ENCODE assay signal across 8 cellular contexts in the genomic region with DNA sequence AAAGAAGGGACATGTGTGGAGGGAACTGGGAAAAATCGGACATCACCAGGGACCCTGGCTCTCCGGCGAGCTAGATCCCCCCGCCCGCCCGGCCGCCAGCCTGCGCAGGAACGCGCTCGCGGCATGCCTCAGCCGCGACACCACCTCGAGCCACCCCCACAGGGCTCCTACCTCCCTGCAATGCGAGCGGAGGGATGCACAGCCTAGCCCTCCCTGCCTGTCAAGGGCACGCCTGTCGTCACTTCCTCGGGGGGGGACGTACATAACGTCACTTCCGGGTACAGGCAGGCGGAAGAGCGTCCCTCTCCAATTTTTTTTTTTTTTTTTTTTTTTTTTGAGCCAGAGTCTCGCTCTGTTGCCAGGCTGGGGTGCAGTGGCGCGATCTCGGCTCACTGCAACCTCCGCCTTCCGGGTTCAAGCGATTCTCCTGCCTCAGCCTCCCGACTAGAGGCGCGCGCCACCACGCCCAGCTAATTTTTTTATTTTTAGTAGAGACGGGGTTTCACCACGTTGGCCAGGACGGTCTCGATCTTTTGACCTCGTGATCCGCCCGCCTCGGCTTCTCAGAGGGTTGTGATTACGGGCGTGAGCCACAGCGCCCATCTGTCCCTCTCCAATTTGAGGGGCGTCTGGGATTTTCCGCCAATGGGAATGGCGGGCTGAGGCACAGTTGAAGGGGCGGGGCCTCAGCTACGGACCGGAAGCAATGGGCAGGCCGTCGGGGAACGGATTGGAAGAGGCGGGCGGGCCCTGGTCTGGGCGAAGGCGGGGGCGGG. TPM values are rescaled to one million over a fixed set of nuclear protein-coding genes. Genes with fewer than 3 reads are reported as not detected.
A peak's percentile ranks its signal among the peaks of the same experiment; 100 is the strongest.
DNase-seq lines count a peak whose midpoint lies in the region; ATAC-seq, FAIRE-seq and TF ChIP-seq lines count a peak whose summit lies in the region.

A gene with protein sequence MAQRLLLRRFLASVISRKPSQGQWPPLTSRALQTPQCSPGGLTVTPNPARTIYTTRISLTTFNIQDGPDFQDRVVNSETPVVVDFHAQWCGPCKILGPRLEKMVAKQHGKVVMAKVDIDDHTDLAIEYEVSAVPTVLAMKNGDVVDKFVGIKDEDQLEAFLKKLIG (minus strand): TSS at position 248 of the 776 bp plus-strand sequence. CDS start 803 bp downstream, outside the sequence.

- H3K4me1 Mint-ChIP-seq in T-helper 1 cell treated with Interleukin-12 subunit alpha and Interleukin-12 subunit beta and Interleukin-4 antibody, amounts not matched to agents 30 μg/mL and 1 μg/mL, for 36 hours (ENCODE audit: low read depth), result peaks cover 12% of the 10 kb centered on the region
- peaks cover 16% of the 10 kb centered on the region for H3K4me1 Mint-ChIP-seq in progenitor cell of endocrine pancreas (ENCODE audit: low read depth)

- peak; percentile 100 for FAIRE-seq in GM12892 (lab: Jason Lieb, UNC)

- H3K36me3 Mint-ChIP-seq in T-helper 1 cell treated with Interleukin-12 subunit alpha and Interleukin-12 subunit beta and Interleukin-4 antibody, amounts not matched to agents 30 μg/mL and 1 μg/mL, for 36 hours (ENCODE audit: low read depth), result peaks cover 8% of the 10 kb centered on the region
- peaks cover 14% of the 10 kb centered on the region for H3K36me3 Mint-ChIP-seq in progenitor cell of endocrine pancreas (ENCODE audit: insufficient read depth)

- TF ChIP-seq CTCF in heart right ventricle (IDR thresholded peaks at IDR 0.05), result no peak
- no peak for TF ChIP-seq CTCF in progenitor cell of endocrine pancreas (IDR thresholded peaks at IDR 0.05; ENCODE audit: unreplicated experiment)

- H3K36me3 ChIP-seq in heart right ventricle, result peaks cover 0 to 39% (median 27%) of the 10 kb centered on the region in 9 donors

- no peaks in the 10 kb centered on the region for H3K9me3 Mint-ChIP-seq in T-helper 1 cell treated with Interleukin-12 subunit alpha and Interleukin-12 subunit beta and Interleukin-4 antibody, amounts not matched to agents 30 μg/mL and 1 μg/mL, for 36 hours
- no peaks in the 10 kb centered on the region for H3K9me3 Mint-ChIP-seq in progenitor cell of endocrine pancreas (ENCODE audit: low read depth)

- peak within 1 kb of the TSS; percentile 99 for H3K4me3 Mint-ChIP-seq in T-helper 1 cell treated with Interleukin-12 subunit alpha and Interleukin-12 subunit beta and Interleukin-4 antibody, amounts not matched to agents 30 μg/mL and 1 μg/mL, for 36 hours
- peak within 1 kb of the TSS; percentile 92 for H3K4me3 Mint-ChIP-seq in progenitor cell of endocrine pancreas (ENCODE audit: low read depth)

- intact Hi-C loops in heart right ventricle (cut with DNase I), result loop anchor here in 5 of 10 donors (10.0 kb wide), 3 partner anchors 287 to 327 kb away; partner anchors contain the start of gene APOL3 (in 1 of the 5)

- H3K27ac ChIP-seq in heart right ventricle, result peak within 1 kb of the TSS; percentile 96 to 100 (median 99)

- H3K27me3 ChIP-seq in heart right ventricle, result no peaks in the 10 kb centered on the region

- peak; percentile 96 for DNase-seq in GM12892 (ENCODE audit: insufficient read length)
- peak; percentile 85 for DNase-seq in NCI-H1694 (lab: John Stamatoyannopoulos, UW)
- DNase-seq in amniotic stem cell (lab: John Stamatoyannopoulos, UW), result peak; percentile 80
- peak; percentile 97 to 98 for DNase-seq in heart right ventricle
- DNase-seq in progenitor cell of endocrine pancreas (ENCODE audit: low spot score, unreplicated experiment), result peak; percentile 86
- DNase-seq in ureter (ENCODE audit: low spot score), result peak; percentile 97

- H3K27me3 Mint-ChIP-seq in T-helper 1 cell treated with Interleukin-12 subunit alpha and Interleukin-12 subunit beta and Interleukin-4 antibody, amounts not matched to agents 30 μg/mL and 1 μg/mL, for 36 hours (ENCODE audit: low read depth), result no peaks in the 10 kb centered on the region
- H3K27me3 Mint-ChIP-seq in progenitor cell of endocrine pancreas, result peaks cover 10% of the 10 kb centered on the region

- peaks cover 0 to under 1% (median 0%) of the 10 kb centered on the region in 11 donors for H3K9me3 ChIP-seq in heart right ventricle

- ATAC-seq in HG02870 (IDR thresholded peaks at IDR 0.05; ENCODE audit: unreplicated experiment), result peak; percentile 78
- ATAC-seq in heart right ventricle, result peak; percentile 94 to 97 (median 96)

- H3K4me1 ChIP-seq in heart right ventricle, result peaks cover 0 to 24% (median 20%) of the 10 kb centered on the region in 9 donors

- H3K4me3 ChIP-seq in heart right ventricle, result peak within 1 kb of the TSS; percentile 55 to 94 (median 74)

- peak; percentile 95 for TF ChIP-seq POLR2A in GM12892 (IDR thresholded peaks at IDR 0.05; ENCODE audit: low read depth, low read length)

- H3K27ac Mint-ChIP-seq in T-helper 1 cell treated with Interleukin-12 subunit alpha and Interleukin-12 subunit beta and Interleukin-4 antibody, amounts not matched to agents 30 μg/mL and 1 μg/mL, for 36 hours, result peak within 1 kb of the TSS; percentile 97
- peak within 1 kb of the TSS; percentile 92 for H3K27ac Mint-ChIP-seq in progenitor cell of endocrine pancreas

- WGBS in heart right ventricle, 2 donors, result 0 to 2% methylated on average over 62 of the region's 62 CpGs

RNA-seq across cellular contexts. Expression of the gene that starts here (rescaled TPM):
- polyA plus RNA-seq in GM12892 (2012; ENCODE audit: missing spikeins), result 116 TPM
- total RNA-seq in heart right ventricle, result 100 to 1,000 TPM; 107 to 142 (median 122) TPM
- polyA plus RNA-seq in heart right ventricle, result 100 to 1,000 TPM; 103 to 155 TPM
- 55.0 and 59.6 TPM in 2 replicates for total RNA-seq in progenitor cell of endocrine pancreas
- 88.2 TPM for total RNA-seq in ureter

Comparison
In these comparisons a context has a peak if more than half of its experiments do, and no peak if none do; other contexts are left out.
1. Peak in every context shown above with its lines: DNase-seq, ATAC-seq, H3K4me3 ChIP-seq and H3K27ac ChIP-seq.